Comparison of ENCODE assay signal across 11 cellular contexts in the genomic region with DNA sequence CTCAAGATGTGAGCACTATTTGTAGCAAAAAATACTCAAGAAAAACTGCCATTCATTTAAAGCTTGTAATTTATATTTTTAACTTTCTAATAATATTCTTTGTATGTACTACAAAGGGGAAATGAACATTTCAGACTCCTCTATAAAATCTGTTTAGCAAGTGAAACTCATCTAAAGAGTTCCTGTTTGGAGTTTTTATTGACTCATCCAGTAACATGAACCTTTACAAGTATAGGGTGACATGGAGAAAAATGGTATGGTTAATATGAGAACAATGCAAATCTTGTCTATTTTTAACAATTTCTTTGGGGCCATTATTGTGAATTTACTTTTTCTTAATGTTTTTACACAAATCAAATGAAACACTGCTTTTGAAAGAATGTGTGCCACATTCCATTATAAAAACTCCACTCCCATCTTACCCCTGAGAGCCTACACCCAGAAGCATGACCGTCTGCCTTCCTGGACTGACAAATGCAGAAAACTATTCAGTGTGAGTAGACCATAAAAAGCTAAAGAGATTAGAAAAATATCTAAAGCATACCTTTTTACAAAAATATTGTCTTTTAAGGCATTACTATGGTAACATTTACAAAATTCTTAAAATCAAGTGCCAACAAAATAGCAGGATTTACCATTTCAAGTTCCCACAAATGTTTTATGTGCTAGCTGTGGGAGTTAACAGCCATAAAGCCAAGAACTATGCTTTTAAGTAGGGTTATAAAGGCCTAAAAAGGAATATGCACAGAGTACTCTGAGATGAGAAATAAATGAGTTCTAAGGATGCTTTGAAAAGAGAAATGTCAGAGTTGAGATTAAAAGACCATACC.
DNase-seq lines count a peak whose midpoint lies in the region; ATAC-seq and TF ChIP-seq lines count a peak whose summit lies in the region.
"Had no signal": no experiment of that assay in that cellular context is flagged by ENCODE, and none has a peak within 500 bp of the region (broad histone marks: within the 10 kb centered on the region; RNA-seq: fewer than 3 reads in every experiment).

No MANE protein-coding gene starts in this region.

- H3K4me3 ChIP-seq in gastrocnemius medialis: no peak overlapping the region
- H3K4me3 ChIP-seq: HAP-1 had no signal

- intact Hi-C loops in Right ventricle myocardium inferior (cut with DNase I): no loop called here
- intact Hi-C loops in gastrocnemius medialis (cut with DNase I; ENCODE audit: low total_unique reads): no loop called here

- no peak overlapping the region for H3K27ac ChIP-seq in gastrocnemius medialis

- H3K4me1 ChIP-seq in gastrocnemius medialis: no peaks in the 10 kb centered on the region

- no peak for TF ChIP-seq POLR2A in gastrocnemius medialis (IDR thresholded peaks at IDR 0.05)

- no peaks in the 10 kb centered on the region for H3K9me3 ChIP-seq in gastrocnemius medialis
- H3K9me3 ChIP-seq: HAP-1 had no signal

- ATAC-seq in GM18499 (IDR thresholded peaks at IDR 0.05; ENCODE audit: insufficient read depth, unreplicated experiment) (peak; percentile 78), GM21786 (IDR thresholded peaks at IDR 0.05; ENCODE audit: unreplicated experiment) (peak; percentile 64), HG03571 (IDR thresholded peaks at IDR 0.05; ENCODE audit: unreplicated experiment) (peak; percentile 68), Right ventricle myocardium inferior (no peak), gastrocnemius medialis (no peak)

- H3K36me3 ChIP-seq in gastrocnemius medialis: no peaks in the 10 kb centered on the region
- H3K36me3 ChIP-seq: HAP-1 had no signal

- TF ChIP-seq CTCF in gastrocnemius medialis (IDR thresholded peaks at IDR 0.05 in 4 of 5, conservative IDR thresholded peaks at IDR 0.05 in 1 of 5): no peak

- DNase-seq in left kidney (ENCODE audit: low read depth, low spot score) (peak; percentile 57), DMS79 (lab: John Stamatoyannopoulos, UW) (no peak), Right ventricle myocardium inferior (ENCODE audit: missing footprints) (no peak), activated T-cell treated with anti-CD3 and anti-CD28 coated beads for 4 hours (no peak), gastrocnemius medialis (no peak)
- DNase-seq: NCI-H1417 treated with DMSO at 0.1 percent for 48 hours, trophoblast cell had no signal

- in situ Hi-C loops in gastrocnemius medialis (cut with MboI; ENCODE audit: low sequenced_read_pairs in 4 of 4): no loop called here

- no peaks in the 10 kb centered on the region for H3K27me3 ChIP-seq in gastrocnemius medialis

Comparison
In these comparisons a context has a peak if more than half of its experiments do, and no peak if none do; other contexts are left out.
1. ATAC-seq: peak in GM18499 (single experiment), GM21786 (single experiment) and HG03571 (single experiment); none in Right ventricle myocardium inferior (single experiment) and gastrocnemius medialis (0 of 2).